In genomic region chr14:94139006-94139405, GRCh38 we compare ENCODE assay signal across 15 cellular contexts. TPM values are rescaled to one million over a fixed set of nuclear protein-coding genes. Genes with fewer than 3 reads are reported as not detected.
A peak's percentile ranks its signal among the peaks of the same experiment; 100 is the strongest.
DNase-seq lines count a peak whose midpoint lies in the region; ATAC-seq, FAIRE-seq and TF ChIP-seq lines count a peak whose summit lies in the region.
"Had no signal": no experiment of that assay in that cellular context is flagged by ENCODE, and none has a peak within 500 bp of the region (broad histone marks: within the 10 kb centered on the region; RNA-seq: fewer than 3 reads in every experiment).

No MANE protein-coding gene starts in this region.

- FAIRE-seq in bronchial epithelial cell (lab: Jason Lieb, UNC), result peak; percentile 60
- FAIRE-seq: D721Med had no signal

- H2AK5ac ChIP-seq in mesendoderm (ENCODE audit: low read length), result no peak overlapping the region

- H3K36me3 ChIP-seq in bronchial epithelial cell (ENCODE audit: control insufficient read depth, insufficient read depth, low read length), result no peaks in the 10 kb centered on the region
- no peaks in the 10 kb centered on the region for H3K36me3 ChIP-seq in mesendoderm (ENCODE audit: control insufficient read depth, insufficient read depth, low read length)

- peak; percentile 31 for DNase-seq in DMS79 treated with DMSO at 0.1 percent for 48 hours (lab: John Stamatoyannopoulos, UW)
- DNase-seq in DMS79 (lab: John Stamatoyannopoulos, UW), result no peak
- no peak for DNase-seq in bronchial epithelial cell (ENCODE audit: low read depth)
- DNase-seq in mesendoderm, result peak; percentile 8
- no peak for DNase-seq in putamen (ENCODE audit: low spot score)
- no peak for DNase-seq in NCI-H2029 (lab: John Stamatoyannopoulos, UW)
- DNase-seq: CD8-positive, alpha-beta T cell; COR-L47; DMS153; GF-D8; H7; IMR-90 had no signal

- no peak overlapping the region for H3K4me3 ChIP-seq in bronchial epithelial cell (ENCODE audit: low read depth, low read length)
- H3K4me3 ChIP-seq in mesendoderm (ENCODE audit: low read length), result no peak overlapping the region

- H2BK15ac ChIP-seq in mesendoderm (replicated peaks; ENCODE audit: low read depth), result no peak overlapping the region

- TF ChIP-seq CTCF in bronchial epithelial cell (IDR thresholded peaks at IDR 0.05; ENCODE audit: insufficient read depth, low read length, severe bottlenecking), result no peak

- no peak overlapping the region for H2BK120ac ChIP-seq in mesendoderm (ENCODE audit: low read depth, low read length)

- H4K8ac ChIP-seq in mesendoderm (ENCODE audit: low read depth, low read length), result no peak overlapping the region

- H3K18ac ChIP-seq in mesendoderm (ENCODE audit: low read length), result no peak overlapping the region

- peak overlapping the region; percentile 30 for H3K56ac ChIP-seq in mesendoderm (ENCODE audit: low read length)

- no peak overlapping the region for H3K4ac ChIP-seq in mesendoderm (ENCODE audit: low read depth, low read length)

- no peak overlapping the region for H2BK5ac ChIP-seq in mesendoderm (ENCODE audit: low read length)

- H4K5ac ChIP-seq in mesendoderm (ENCODE audit: low read length), result no peak overlapping the region

- no peaks in the 10 kb centered on the region for H3K79me1 ChIP-seq in mesendoderm (ENCODE audit: low read length)

- no peaks in the 10 kb centered on the region for H3K79me2 ChIP-seq in mesendoderm (ENCODE audit: control insufficient read depth, insufficient read depth, low read length)

- H3K4me2 ChIP-seq in mesendoderm (ENCODE audit: low read length), result no peak overlapping the region

- no peak overlapping the region for H3K9ac ChIP-seq in mesendoderm (ENCODE audit: low read length)

- no peaks in the 10 kb centered on the region for H3K27me3 ChIP-seq in bronchial epithelial cell (ENCODE audit: control insufficient read depth, insufficient read depth, low read length)
- H3K27me3 ChIP-seq in mesendoderm (ENCODE audit: insufficient read depth, low read length, poor library complexity), result no peaks in the 10 kb centered on the region

- ATAC-seq in GM18868 (IDR thresholded peaks at IDR 0.05; ENCODE audit: unreplicated experiment), result no peak
- ATAC-seq: CD8-positive, alpha-beta T cell had no signal

- H3K4me1 ChIP-seq in mesendoderm (ENCODE audit: control insufficient read depth, low read depth, low read length), result no peaks in the 10 kb centered on the region

- H3K27ac ChIP-seq in mesendoderm (ENCODE audit: low read depth, low read length), result no peak overlapping the region
- H3K27ac ChIP-seq: 22Rv1 had no signal

- H3K23ac ChIP-seq in mesendoderm (ENCODE audit: low read length), result no peak overlapping the region

- no CpG with 5 or more reads among the region's 5 CpGs for WGBS in mesendoderm (ENCODE audit: extremely low coverage, insufficient coverage, low lambda C conversion rate)

RNA-seq across cellular contexts. Expression of gene IFI27L2, which starts 9.6 kb away (rescaled TPM):
- 44.5 and 124 TPM in 2 replicates for total RNA-seq in bronchial epithelial cell
- 10.3 TPM for polyA plus RNA-seq in mesendoderm (2013, experiment 1 of 2)
- 11.9 TPM for polyA plus RNA-seq in mesendoderm (2013, experiment 2 of 2)

RNA-seq across cellular contexts. Expression of gene IFI27, which starts 28.5 kb away (rescaled TPM):
- 15.2 and 20.5 TPM in 2 replicates for total RNA-seq in bronchial epithelial cell
- 0.67 TPM for polyA plus RNA-seq in mesendoderm (2013, experiment 1 of 2)
- polyA plus RNA-seq in mesendoderm (2013, experiment 2 of 2), result 0.64 TPM

RNA-seq across cellular contexts. Expression of gene PPP4R4, which starts 35.1 kb away (rescaled TPM):
- total RNA-seq in bronchial epithelial cell, result 14.0 and 23.8 TPM in 2 replicates
- polyA plus RNA-seq in mesendoderm (2013, experiment 1 of 2), result 2.1 TPM
- polyA plus RNA-seq in mesendoderm (2013, experiment 2 of 2), result 1.8 TPM
- total RNA-seq: CD8-positive, alpha-beta T cell had no signal

RNA-seq across cellular contexts. Expression of gene IFI27L1, which starts 57.9 kb away (rescaled TPM):
- 8.7 and 13.1 TPM in 2 replicates for total RNA-seq in bronchial epithelial cell
- polyA plus RNA-seq in mesendoderm (2013, experiment 1 of 2), result 14.1 TPM
- 14.6 TPM for polyA plus RNA-seq in mesendoderm (2013, experiment 2 of 2)

RNA-seq across cellular contexts. Expression of gene DDX24, which starts 58.0 kb away (rescaled TPM):
- 62.2 and 65.8 TPM in 2 replicates for total RNA-seq in bronchial epithelial cell
- 181 TPM for polyA plus RNA-seq in mesendoderm (2013, experiment 1 of 2)
- 186 TPM for polyA plus RNA-seq in mesendoderm (2013, experiment 2 of 2)

Comparison
In these comparisons a context has a peak if more than half of its experiments do, and no peak if none do; other contexts are left out.
1. DNase-seq: peak in DMS79 treated with DMSO at 0.1 percent for 48 hours (single experiment) and mesendoderm (single experiment); none in DMS79 (single experiment), bronchial epithelial cell (single experiment), putamen (single experiment) and NCI-H2029 (single experiment).